15 cellular contexts compared by ENCODE assay signal in the genomic region with DNA sequence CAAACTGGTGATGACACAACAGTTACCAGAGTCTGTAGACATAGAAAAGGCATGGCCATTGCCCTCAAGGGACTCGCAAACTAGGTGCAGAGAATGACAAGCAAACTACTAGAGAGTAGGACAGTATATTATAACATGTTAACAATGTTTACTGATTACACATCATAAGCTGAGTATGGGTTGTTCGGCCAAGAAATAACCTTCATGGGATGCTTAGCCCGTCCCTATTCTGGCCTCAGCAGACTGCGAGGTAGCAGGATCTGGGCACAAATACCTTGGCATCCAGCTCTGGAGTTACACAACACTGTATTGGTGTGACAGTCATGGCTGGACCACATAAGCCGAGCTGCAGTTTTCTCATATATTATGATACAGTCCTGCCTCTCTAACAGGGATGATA. TPM values are rescaled to one million over a fixed set of nuclear protein-coding genes. Genes with fewer than 3 reads are reported as not detected.
DNase-seq lines count a peak whose midpoint lies in the region; ATAC-seq and TF ChIP-seq lines count a peak whose summit lies in the region.
"Had no signal": no experiment of that assay in that cellular context is flagged by ENCODE, and none has a peak within 500 bp of the region (broad histone marks: within the 10 kb centered on the region; RNA-seq: fewer than 3 reads in every experiment).

No MANE protein-coding gene starts in this region.

- in situ Hi-C loops in ACHN (cut with HindIII; ENCODE audit: low pct_ligation_motif_present, low pct_unique_long_range_greater_than_20kb, low sequenced_read_pairs) = no loop called here

- ATAC-seq in left ventricle myocardium superior (peak; percentile 47), left lobe of liver (peak; percentile 73)

- H3K4me1 ChIP-seq in right atrium auricular region = no peaks in the 10 kb centered on the region
- H3K4me1 ChIP-seq: BLaER1 had no signal

- no peaks in the 10 kb centered on the region for H3K36me3 ChIP-seq in right atrium auricular region

- no peaks in the 10 kb centered on the region for H3K27me3 ChIP-seq in right atrium auricular region
- H3K27me3 ChIP-seq: BLaER1 had no signal

- no peak overlapping the region for H3K4me3 ChIP-seq in right atrium auricular region
- H3K4me3 ChIP-seq in NB4 (ENCODE audit: low read depth, low read length) = no peak overlapping the region
- H3K4me3 ChIP-seq: BLaER1 had no signal

- no peaks in the 10 kb centered on the region for H3K9me3 Mint-ChIP-seq in activated CD4-positive, alpha-beta T cell treated with anti-CD3 and anti-CD28 coated beads, Interleukin-2, amount 10 ng/mL, durations not matched to agents 24 days and 14 days
- H3K9me3 Mint-ChIP-seq: CD14-positive monocyte; CD4-positive, alpha-beta memory T cell; H9 had no signal

- no peak overlapping the region for H3K27ac ChIP-seq in right atrium auricular region
- H3K27ac ChIP-seq: BLaER1 had no signal

- no peak overlapping the region for H3K27ac Mint-ChIP-seq in activated CD4-positive, alpha-beta T cell treated with anti-CD3 and anti-CD28 coated beads, Interleukin-2, amount 10 ng/mL, durations not matched to agents 24 days and 14 days
- H3K27ac Mint-ChIP-seq: CD14-positive monocyte; CD4-positive, alpha-beta memory T cell; H9 had no signal

- H3K36me3 Mint-ChIP-seq in activated CD4-positive, alpha-beta T cell treated with anti-CD3 and anti-CD28 coated beads, Interleukin-2, amount 10 ng/mL, durations not matched to agents 24 days and 14 days (ENCODE audit: low read depth) = no peaks in the 10 kb centered on the region
- H3K36me3 Mint-ChIP-seq: CD14-positive monocyte; CD4-positive, alpha-beta memory T cell had no signal

- TF ChIP-seq POLR2A in NB4 (IDR thresholded peaks at IDR 0.05; ENCODE audit: extremely low read depth, insufficient read length) = no peak

- TF ChIP-seq CTCF in right atrium auricular region (IDR thresholded peaks at IDR 0.05) (no peak), NB4 (IDR thresholded peaks at IDR 0.05; ENCODE audit: low read depth, low read length) (no peak)

- no peak overlapping the region for H3K4me3 Mint-ChIP-seq in activated CD4-positive, alpha-beta T cell treated with anti-CD3 and anti-CD28 coated beads, Interleukin-2, amount 10 ng/mL, durations not matched to agents 24 days and 14 days
- H3K4me3 Mint-ChIP-seq: CD14-positive monocyte; CD4-positive, alpha-beta memory T cell; H9 had no signal

- H3K4me1 Mint-ChIP-seq in activated CD4-positive, alpha-beta T cell treated with anti-CD3 and anti-CD28 coated beads, Interleukin-2, amount 10 ng/mL, durations not matched to agents 24 days and 14 days = no peaks in the 10 kb centered on the region
- H3K4me1 Mint-ChIP-seq: CD14-positive monocyte; CD4-positive, alpha-beta memory T cell had no signal

- no peak for DNase-seq in left ventricle myocardium superior
- DNase-seq in right atrium auricular region (ENCODE audit: low spot score) = no peak
- DNase-seq in NB4 (ENCODE audit: low read depth) = peak; percentile 28
- no peak for DNase-seq in left lobe of liver (ENCODE audit: low spot score)
- no peak for DNase-seq in ACHN
- no peak for DNase-seq in activated CD4-positive, alpha-beta T cell treated with anti-CD3 and anti-CD28 coated beads, Interleukin-2, amount 10 ng/mL, durations not matched to agents 24 days and 14 days
- no peak for DNase-seq in NK-92 (lab: John Stamatoyannopoulos, UW; ENCODE audit: unreplicated experiment)
- DNase-seq: CD4-positive, alpha-beta memory T cell; DMS153; DMS79; GDM1; GOT3; H9 had no signal

- no peaks in the 10 kb centered on the region for H3K9me3 ChIP-seq in right atrium auricular region
- H3K9me3 ChIP-seq: BLaER1 had no signal

- intact Hi-C loops in left ventricle myocardium superior (cut with micrococcal nuclease) = no loop called here
- intact Hi-C loops in activated CD4-positive, alpha-beta T cell treated with anti-CD3 and anti-CD28 coated beads, Interleukin-2, amount 10 ng/mL, durations not matched to agents 24 days and 14 days (cut with micrococcal nuclease) = no loop called here

- H3K27me3 Mint-ChIP-seq in activated CD4-positive, alpha-beta T cell treated with anti-CD3 and anti-CD28 coated beads, Interleukin-2, amount 10 ng/mL, durations not matched to agents 24 days and 14 days = peaks cover 27% of the 10 kb centered on the region

RNA-seq across cellular contexts. Expression of a gene that starts 51.4 kb away (rescaled TPM):
- total RNA-seq in left ventricle myocardium superior (5.7 TPM), right atrium auricular region (1 to 10 TPM; 4.2 to 7.4 TPM), left lobe of liver (114 TPM)
- total RNA-seq in activated CD4-positive, alpha-beta T cell treated with anti-CD3 and anti-CD28 coated beads, Interleukin-2, amount 10 ng/mL, durations not matched to agents 24 days and 14 days = not detected in 2 replicates
- total RNA-seq: CD4-positive, alpha-beta memory T cell had no signal

Comparison
In these comparisons a context has a peak if more than half of its experiments do, and no peak if none do; other contexts are left out.
1. RNA of a gene that starts 51.4 kb away (total RNA-seq): 114 TPM in left lobe of liver (single experiment); 4.2 to 7.4 TPM in right atrium auricular region, 5.7 TPM in left ventricle myocardium superior (single experiment) and not detected in activated CD4-positive, alpha-beta T cell treated with anti-CD3 and anti-CD28 coated beads, Interleukin-2, amount 10 ng/mL, durations not matched to agents 24 days and 14 days; every median in the first group is over 10 times any median in the second.